ENCODE assay signal across 1 cellular context in the genomic region with DNA sequence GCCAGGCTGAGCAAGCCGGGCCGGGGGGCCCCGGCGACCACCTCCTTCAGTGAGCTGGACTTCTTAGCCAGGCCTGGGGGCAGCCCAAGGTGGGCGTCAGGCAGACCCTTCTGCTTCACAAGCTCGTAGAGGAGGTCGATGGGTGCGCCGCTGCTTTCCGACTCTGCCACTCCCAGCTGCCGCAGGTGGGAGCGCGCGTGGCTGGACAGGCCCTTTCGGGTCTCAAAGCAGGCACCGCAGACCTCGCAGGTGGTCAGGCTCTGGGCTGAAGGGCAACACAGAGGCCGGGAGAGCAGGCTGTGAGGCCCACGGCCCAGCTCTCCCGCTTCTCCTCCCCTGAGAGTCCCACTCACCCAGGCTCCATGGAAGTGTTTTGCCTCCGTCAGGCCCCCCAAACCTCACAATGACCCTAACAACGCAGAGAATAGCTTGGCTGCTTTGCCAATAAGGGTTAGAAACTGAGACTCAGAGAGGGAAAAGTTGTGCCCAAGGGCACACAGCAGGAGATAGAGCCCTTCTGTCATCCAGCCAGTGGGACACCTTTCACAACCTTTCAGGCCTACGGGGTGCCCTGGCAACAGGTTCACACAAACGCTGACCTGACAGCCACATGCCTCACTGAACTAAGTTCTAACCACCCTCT.
TF ChIP-seq lines count a peak whose summit lies in the region.

No MANE protein-coding gene starts in this region.

TF ChIP-seq in K562, 482 proteins besides CTCF, POLR2A, EP300 and RAD21:
- peak; percentile 49; the same call in 1 of the 2 replicates for TF ChIP-seq RBFOX2 (IDR thresholded peaks at IDR 0.05; ENCODE audit: low read depth, low read length)
- no peak for TF ChIP-seq HMG20A (CRISPR knock-in tag; conservative IDR thresholded peaks at IDR 0.05)
